ENCODE assay signal across 1 cellular context in genomic region chr6:151285121-151285520, GRCh38.
TF ChIP-seq lines count a peak whose summit lies in the region.

No MANE protein-coding gene starts in this region.

TF ChIP-seq in IMR-90, 13 proteins besides CTCF, POLR2A, EP300 and RAD21 (continued from another document):
- no peak for TF ChIP-seq SMC3 (IDR thresholded peaks at IDR 0.05; ENCODE audit: low read depth, low read length)
- TF ChIP-seq MXI1 (IDR thresholded peaks at IDR 0.05; ENCODE audit: borderline replicate concordance, low read depth, low read length) = no peak
- no peak for TF ChIP-seq BHLHE40 (IDR thresholded peaks at IDR 0.05; ENCODE audit: low read depth, low read length)
- no peak for TF ChIP-seq NFE2L2 (IDR thresholded peaks at IDR 0.05; ENCODE audit: low read depth, low read length)
- TF ChIP-seq RFX5 (IDR thresholded peaks at IDR 0.05; ENCODE audit: low read depth, low read length) = no peak
- no peak for TF ChIP-seq CHD1 (IDR thresholded peaks at IDR 0.05; ENCODE audit: low read depth, low read length)
